In genomic region chr1:150151291-150152181, GRCh38 we compare ENCODE assay signal across 8 cellular contexts. TPM values are rescaled to one million over a fixed set of nuclear protein-coding genes. Genes with fewer than 3 reads are reported as not detected.
DNase-seq lines count a peak whose midpoint lies in the region; ATAC-seq and TF ChIP-seq lines count a peak whose summit lies in the region.

No MANE protein-coding gene starts in this region.

- H3K27me3 Mint-ChIP-seq in activated T-cell treated with anti-CD3 and anti-CD28 coated beads, Interleukin-2, amount 50 U/mL, for 72 hours (ENCODE audit: low read depth): peaks cover 27% of the 10 kb centered on the region

- peak overlapping the region; percentile 91 to 94 for H3K4me3 Mint-ChIP-seq in activated T-cell treated with anti-CD3 and anti-CD28 coated beads, Interleukin-2, amount 50 U/mL, for 72 hours

- POLR2A ChIA-PET in BJ (lab: Charles Lee): interaction anchor here (0.9 to 1.2 kb wide), 2 partner anchors 9 to 11 kb away, joined by 3 to 4 read pairs; no protein-coding TSS in a partner anchor

- H3K4me3 ChIP-seq in BJ (ENCODE audit: low read depth, low read length) (peak overlapping the region; percentile 78), KMS-11 (IDR thresholded peaks at IDR 0.05; ENCODE audit: insufficient read depth, low read depth, low read length) (peak overlapping the region; percentile 81), cardiac muscle cell (peak overlapping the region; percentile 100), skin epidermis (peak overlapping the region; percentile 63 to 96 (median 68))

- H2AFZ ChIP-seq in KMS-11 (ENCODE audit: low read depth): no peak overlapping the region

- peaks cover 4 to 14% of the 10 kb centered on the region in 2 donors for H3K36me3 Mint-ChIP-seq in activated T-cell treated with anti-CD3 and anti-CD28 coated beads, Interleukin-2, amount 50 U/mL, for 72 hours (ENCODE audit: insufficient read depth in 2 of 2)

- no peak for TF ChIP-seq CTCF in BJ (IDR thresholded peaks at IDR 0.05; ENCODE audit: insufficient read depth, low read depth, low read length)
- no peak for TF ChIP-seq CTCF in KMS-11 (conservative IDR thresholded peaks at IDR 0.05; ENCODE audit: low read depth, low read length)
- no peak for TF ChIP-seq CTCF in cardiac muscle cell (IDR thresholded peaks at IDR 0.05; ENCODE audit: low read depth, low read length)

- H3K9me3 Mint-ChIP-seq in activated T-cell treated with anti-CD3 and anti-CD28 coated beads, Interleukin-2, amount 50 U/mL, for 72 hours: no peaks in the 10 kb centered on the region

- H3K27ac ChIP-seq in KMS-11: no peak overlapping the region
- peak overlapping the region; percentile 98 for H3K27ac ChIP-seq in cardiac muscle cell
- peak overlapping the region; percentile 78 to 99 (median 91) for H3K27ac ChIP-seq in skin epidermis

- peak; percentile 51 to 61 for ATAC-seq in activated T-cell treated with anti-CD3 and anti-CD28 coated beads, Interleukin-2, amount 50 U/mL, for 72 hours (replicated peaks in 1 of 2)
- no peak for ATAC-seq in HG02678 (IDR thresholded peaks at IDR 0.05; ENCODE audit: unreplicated experiment)
- no peak for ATAC-seq in HG03097 (IDR thresholded peaks at IDR 0.05; ENCODE audit: low FRiP score, unreplicated experiment)

- H3K36me3 ChIP-seq in BJ (ENCODE audit: control insufficient read depth, insufficient read depth, low read length): peaks cover 9% of the 10 kb centered on the region
- no peaks in the 10 kb centered on the region for H3K36me3 ChIP-seq in KMS-11 (ENCODE audit: insufficient read depth)
- peaks cover 28% of the 10 kb centered on the region for H3K36me3 ChIP-seq in cardiac muscle cell

- H3K4me1 Mint-ChIP-seq in activated T-cell treated with anti-CD3 and anti-CD28 coated beads, Interleukin-2, amount 50 U/mL, for 72 hours (ENCODE audit: low read depth): peaks cover 62% of the 10 kb centered on the region

- H3K4me2 ChIP-seq in KMS-11: peak overlapping the region; percentile 79

- CTCF ChIA-PET in BJ (lab: Yijun Ruan, JAX): interaction anchor here (0.6 to 2.1 kb wide), 6 partner anchors 10 to 194 kb away, joined by 3 to 8 read pairs (median 6); no protein-coding TSS in a partner anchor

- H3K4me1 ChIP-seq in KMS-11 (ENCODE audit: low read depth, poor library complexity, severe bottlenecking) (peaks cover 41% of the 10 kb centered on the region), cardiac muscle cell (ENCODE audit: low read depth) (peaks cover 29% of the 10 kb centered on the region)

- H3K79me2 ChIP-seq in KMS-11 (ENCODE audit: insufficient read depth, low read depth): 0 out of 2 replicates have a peak, but pooled peaks cover 4% of the 10 kb centered on the region

- peak overlapping the region; percentile 93 for H3K27ac Mint-ChIP-seq in activated T-cell treated with anti-CD3 and anti-CD28 coated beads, Interleukin-2, amount 50 U/mL, for 72 hours

- H3K27me3 ChIP-seq in BJ (ENCODE audit: control insufficient read depth, insufficient read depth, low read length) (no peaks in the 10 kb centered on the region), KMS-11 (ENCODE audit: insufficient read depth, low read depth) (peaks cover 3% of the 10 kb centered on the region; the same call in 1 of the 2 replicates), cardiac muscle cell (no peaks in the 10 kb centered on the region)

- no peaks in the 10 kb centered on the region for H4K20me1 ChIP-seq in KMS-11 (ENCODE audit: insufficient read depth)

- no peaks in the 10 kb centered on the region for H3K9me3 ChIP-seq in cardiac muscle cell (ENCODE audit: low read depth)

- no peak for DNase-seq in BJ (ENCODE audit: low read depth)
- DNase-seq in activated T-cell treated with anti-CD3 and anti-CD28 coated beads, Interleukin-2, amount 50 U/mL, for 72 hours: peak; percentile 64 to 70
- no peak for DNase-seq in cardiac muscle cell (ENCODE audit: low read depth in 1 of 2, low spot score in 1 of 2)
- DNase-seq in OCI-M2 (lab: John Stamatoyannopoulos, UW; ENCODE audit: unreplicated experiment): no peak

- H3K9ac ChIP-seq in KMS-11: no peak overlapping the region

RNA-seq across cellular contexts. Expression of gene PLEKHO1, which starts 1.8 kb away (rescaled TPM):
- 27.9 and 41.3 TPM in 2 replicates for polyA plus RNA-seq in BJ (2011; rRNA removed)
- polyA minus RNA-seq in BJ (2011; rRNA and poly(A)+ RNA removed): 26.5 and 31.6 TPM in 2 replicates
- total RNA-seq in activated T-cell treated with anti-CD3 and anti-CD28 coated beads, Interleukin-2, amount 50 U/mL, for 72 hours: 10 to 100 TPM; 21.9 to 42.7 TPM
- total RNA-seq in cardiac muscle cell: 94.1 and 102 TPM in 2 replicates
- polyA plus RNA-seq in cardiac muscle cell: 143 and 149 TPM in 2 replicates

Comparison
In these comparisons a context has a peak if more than half of its experiments do, and no peak if none do; other contexts are left out.
1. DNase-seq: peak in activated T-cell treated with anti-CD3 and anti-CD28 coated beads, Interleukin-2, amount 50 U/mL, for 72 hours (2 of 2); none in BJ (single experiment), cardiac muscle cell (0 of 2) and OCI-M2 (single experiment).
2. ATAC-seq: peak in activated T-cell treated with anti-CD3 and anti-CD28 coated beads, Interleukin-2, amount 50 U/mL, for 72 hours (2 of 2); none in HG02678 (single experiment) and HG03097 (single experiment).
3. Peak in every context shown above with its lines, with median percentiles within 50 percentile points of each other: H3K4me3 ChIP-seq.